11 cellular contexts compared by ENCODE assay signal in genomic region chr6:134196568-134197301, GRCh38.
A peak's percentile ranks its signal among the peaks of the same experiment; 100 is the strongest.
DNase-seq lines count a peak whose midpoint lies in the region; ATAC-seq lines count a peak whose summit lies in the region.
"Had no signal": no experiment of that assay in that cellular context is flagged by ENCODE, and none has a peak within 500 bp of the region (broad histone marks: within the 10 kb centered on the region; RNA-seq: fewer than 3 reads in every experiment).

No MANE protein-coding gene starts in this region.

- ATAC-seq in GM18909 (IDR thresholded peaks at IDR 0.05; ENCODE audit: poor library complexity, unreplicated experiment): peak; percentile 81
- ATAC-seq in HG03354 (IDR thresholded peaks at IDR 0.05; ENCODE audit: poor library complexity, severe bottlenecking, unreplicated experiment): peak; percentile 73
- no peak for ATAC-seq in HG03139 (IDR thresholded peaks at IDR 0.05; ENCODE audit: unreplicated experiment)

- H3K27me3 ChIP-seq in BLaER1: no peaks in the 10 kb centered on the region

- DNase-seq in globus pallidus (ENCODE audit: low spot score) (no peak), NCI-H510A treated with DMSO at 0.1 percent for 48 hours (lab: John Stamatoyannopoulos, UW) (no peak), mucosa of gallbladder (ENCODE audit: low spot score) (no peak)
- DNase-seq: GM23248, NCI-H524, SW 1271 had no signal

- H3K27ac ChIP-seq in BLaER1: no peak overlapping the region
- H3K27ac ChIP-seq: GM23248 had no signal

- peak overlapping the region; percentile 30 for H3K4me3 Mint-ChIP-seq in activated naive CD8-positive, alpha-beta T cell

- peak overlapping the region; percentile 43 for H3K4me2 ChIP-seq in BLaER1

- H3K27ac Mint-ChIP-seq in activated naive CD8-positive, alpha-beta T cell: no peak overlapping the region

- no peaks in the 10 kb centered on the region for H4K20me1 ChIP-seq in BLaER1

- H3K9me3 Mint-ChIP-seq in activated naive CD8-positive, alpha-beta T cell (ENCODE audit: low read depth): no peaks in the 10 kb centered on the region

- H3K4me1 ChIP-seq in BLaER1: peaks cover 10% of the 10 kb centered on the region; the same call in 1 of the 2 replicates

- H3K9ac ChIP-seq in BLaER1: no peak overlapping the region
- H3K9ac ChIP-seq: GM23248 had no signal

- peaks cover 36% of the 10 kb centered on the region for H3K36me3 ChIP-seq in BLaER1

- peaks cover 18% of the 10 kb centered on the region for H3K4me1 Mint-ChIP-seq in activated naive CD8-positive, alpha-beta T cell (ENCODE audit: low read depth)

- H3K27me3 Mint-ChIP-seq in activated naive CD8-positive, alpha-beta T cell: no peaks in the 10 kb centered on the region

- no peak overlapping the region for H3K4me3 ChIP-seq in BLaER1
- H3K4me3 ChIP-seq: GM23248 had no signal

- H3K36me3 Mint-ChIP-seq in activated naive CD8-positive, alpha-beta T cell: peaks cover 2% of the 10 kb centered on the region

- peaks cover 8% of the 10 kb centered on the region; the same call in 1 of the 2 replicates for H3K9me3 ChIP-seq in BLaER1
